24 cellular contexts compared by ENCODE assay signal in the genomic region with DNA sequence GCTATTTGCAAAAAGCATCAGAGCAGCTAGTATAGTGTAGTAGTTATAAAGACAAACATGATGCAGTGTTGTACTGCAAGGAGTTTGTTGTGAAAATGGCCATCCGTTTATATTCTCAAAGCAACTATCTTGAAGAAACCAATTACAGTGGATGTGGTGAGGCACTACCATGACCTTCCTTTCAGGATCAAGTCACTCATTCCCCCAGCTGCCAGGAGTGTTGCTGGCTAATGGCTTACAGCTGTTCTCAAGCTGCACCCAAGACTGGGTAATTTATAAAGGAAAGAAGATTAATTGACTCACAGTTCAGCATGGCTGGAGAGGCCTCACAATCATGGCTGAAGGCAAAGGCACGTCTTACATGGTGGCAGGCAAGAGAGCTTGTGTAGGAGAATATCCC. TPM values are rescaled to one million over a fixed set of nuclear protein-coding genes. Genes with fewer than 3 reads are reported as not detected.
"Had no signal": no experiment of that assay in that cellular context is flagged by ENCODE, and none has a peak within 500 bp of the region (broad histone marks: within the 10 kb centered on the region; RNA-seq: fewer than 3 reads in every experiment).

No MANE protein-coding gene starts in this region.

- H3K4me3 ChIP-seq: body of pancreas, gastrocnemius medialis, heart left ventricle, left lung, right atrium auricular region, skin epidermis, tibial nerve, vagina had no signal

- H3K9me3 ChIP-seq: body of pancreas, gastrocnemius medialis, left lung, right atrium auricular region, tibial nerve, vagina had no signal

- H3K27me3 ChIP-seq: body of pancreas, gastrocnemius medialis, heart left ventricle, left lung, right atrium auricular region, tibial nerve, vagina had no signal

- H3K4me1 ChIP-seq: body of pancreas, gastrocnemius medialis, left lung, right atrium auricular region, tibial nerve, vagina had no signal

- ATAC-seq: activated CD8-positive, alpha-beta memory T cell treated with anti-CD3 and anti-CD28 coated beads, Interleukin-2, amount 10 ng/mL, durations not matched to agents 7 days and 5 days; body of pancreas; effector memory CD8-positive, alpha-beta T cell; gastrocnemius medialis; heart left ventricle; left lung; stimulated activated naive CD8-positive, alpha-beta T cell treated with anti-CD3 and anti-CD28 coated beads, Interleukin-15, Interleukin-2, amounts not matched to agents 100 U/mL and 50 U/mL, for 24 hours had no signal

- DNase-seq: activated B cell treated with CpG ODN at 0.5 μM for 24 hours; activated CD4-positive, alpha-beta memory T cell treated with anti-CD3 and anti-CD28 coated beads, Interleukin-2, amount 10 ng/mL, durations not matched to agents 7 days and 5 days; activated CD4-positive, alpha-beta T cell treated with anti-CD3 and anti-CD28 coated beads for 48 hours; activated CD8-positive, alpha-beta memory T cell treated with anti-CD3 and anti-CD28 coated beads, Interleukin-2, amount 10 ng/mL, durations not matched to agents 7 days and 5 days; activated naive CD4-positive, alpha-beta T cell; activated naive CD8-positive, alpha-beta T cell treated with anti-CD3 and anti-CD28 coated beads for 36 hours; amygdala; body of pancreas; caudate nucleus; effector memory CD8-positive, alpha-beta T cell; gastrocnemius medialis; heart left ventricle; kidney; left lung; stimulated activated naive CD8-positive, alpha-beta T cell treated with anti-CD3 and anti-CD28 coated beads, Interleukin-15, Interleukin-2, amounts not matched to agents 100 U/mL and 50 U/mL, for 24 hours; substantia nigra had no signal

- H3K36me3 ChIP-seq: gastrocnemius medialis, heart left ventricle, left lung, right atrium auricular region, tibial nerve, vagina had no signal

- H3K27ac ChIP-seq: body of pancreas, gastrocnemius medialis, heart left ventricle, left lung, right atrium auricular region, skin epidermis, tibial nerve, vagina had no signal

RNA-seq across cellular contexts. Expression of gene ADGRF4, which starts 29.0 kb away (rescaled TPM):
- total RNA-seq: activated B cell treated with CpG ODN at 0.5 μM for 24 hours; activated CD4-positive, alpha-beta memory T cell treated with anti-CD3 and anti-CD28 coated beads, Interleukin-2, amount 10 ng/mL, durations not matched to agents 7 days and 5 days; activated CD8-positive, alpha-beta memory T cell treated with anti-CD3 and anti-CD28 coated beads, Interleukin-2, amount 10 ng/mL, durations not matched to agents 7 days and 5 days; activated naive CD8-positive, alpha-beta T cell treated with anti-CD3 and anti-CD28 coated beads for 36 hours; body of pancreas; dermis microvascular lymphatic vessel endothelial cell; kidney; lung microvascular endothelial cell; neural crest cell; tibial nerve had no signal

RNA-seq across cellular contexts. Expression of gene OPN5, which starts 54.4 kb away (rescaled TPM):
- total RNA-seq: activated B cell treated with CpG ODN at 0.5 μM for 24 hours; activated CD4-positive, alpha-beta memory T cell treated with anti-CD3 and anti-CD28 coated beads, Interleukin-2, amount 10 ng/mL, durations not matched to agents 7 days and 5 days; activated CD8-positive, alpha-beta memory T cell treated with anti-CD3 and anti-CD28 coated beads, Interleukin-2, amount 10 ng/mL, durations not matched to agents 7 days and 5 days; activated naive CD8-positive, alpha-beta T cell treated with anti-CD3 and anti-CD28 coated beads for 36 hours; body of pancreas; dermis microvascular lymphatic vessel endothelial cell; gastrocnemius medialis; left lung; lung microvascular endothelial cell; neural crest cell; progenitor cell of endocrine pancreas; right atrium auricular region; tibial nerve; vagina had no signal
